Comparison of ENCODE assay signal across 8 cellular contexts in genomic region chr16:71626018-71626857, GRCh38. TPM values are rescaled to one million over a fixed set of nuclear protein-coding genes. Genes with fewer than 3 reads are reported as not detected.
DNase-seq lines count a peak whose midpoint lies in the region; ATAC-seq and TF ChIP-seq lines count a peak whose summit lies in the region.

Gene MARVELD3 (plus strand): TSS chr16:71626184. CDS start chr16:71626230, 46 bp downstream.

- 1% methylated on average over 71 to 84 of the region's 98 CpGs for WGBS in mesodermal cell (ENCODE audit: insufficient coverage in 2 of 2), 2 experiments

- H3K4me1 ChIP-seq in mesodermal cell (ENCODE audit: control insufficient read depth, insufficient read depth, low read length, poor library complexity, severe bottlenecking): peaks cover 4% of the 10 kb centered on the region

- TF ChIP-seq CTCF in RWPE1 (conservative IDR thresholded peaks at IDR 0.05; ENCODE audit: low read depth): no peak
- no peak for TF ChIP-seq CTCF in choroid plexus epithelial cell (conservative IDR thresholded peaks at IDR 0.05; ENCODE audit: low read depth, low read length)

- DNase-seq in SIG-M5 treated with dmso at 0.1 percent for 504 hours (lab: John Stamatoyannopoulos, UW; ENCODE audit: unreplicated experiment) (peak; percentile 33), SIG-M5 (lab: John Stamatoyannopoulos, UW) (no peak), RWPE1 (ENCODE audit: low spot score) (peak; percentile 91), choroid plexus epithelial cell (ENCODE audit: low read depth) (no peak), NOMO-1 treated with DMSO at 0.1 percent for 48 hours (lab: John Stamatoyannopoulos, UW; ENCODE audit: unreplicated experiment) (no peak)
- DNase-seq in stimulated activated naive CD4-positive, alpha-beta T cell treated with Interleukin-2 at 50 U/mL for 16 hours (lab: John Stamatoyannopoulos, UW): no peak

- H3K27ac ChIP-seq in RWPE1 (no peak within 1 kb of the TSS), mesodermal cell (ENCODE audit: low read depth, low read length, severe bottlenecking) (no peak within 1 kb of the TSS)

- POLR2A ChIA-PET in RWPE1 (lab: Yijun Ruan, JAX; ENCODE audit: low non-redundant PET): no interaction called here

- ATAC-seq in GM18502 (IDR thresholded peaks at IDR 0.05; ENCODE audit: poor library complexity, unreplicated experiment): no peak

- H3K4me3 ChIP-seq in choroid plexus epithelial cell (ENCODE audit: low read depth, low read length) (peak within 1 kb of the TSS; percentile 49), mesodermal cell (ENCODE audit: extremely low read depth, insufficient read depth, low read length, poor library complexity, severe bottlenecking) (peak within 1 kb of the TSS; percentile 39)

- H3K9me3 ChIP-seq in mesodermal cell (ENCODE audit: control insufficient read depth, low read length): no peaks in the 10 kb centered on the region

- CTCF ChIA-PET in RWPE1 (lab: Yijun Ruan, JAX): no interaction called here

- H3K36me3 ChIP-seq in mesodermal cell (ENCODE audit: control insufficient read depth, insufficient read depth, low read length): no peaks in the 10 kb centered on the region

RNA-seq across cellular contexts. Expression of gene MARVELD3, which starts in this region (rescaled TPM):
- polyA plus RNA-seq in mesodermal cell (2013, experiment 1 of 2): 0.22 TPM
- polyA plus RNA-seq in mesodermal cell (2013, experiment 2 of 2): 0.20 TPM

Comparison
In these comparisons a context has a peak if more than half of its experiments do, and no peak if none do; other contexts are left out.
1. DNase-seq: peak in SIG-M5 treated with dmso at 0.1 percent for 504 hours (single experiment) and RWPE1 (single experiment); none in SIG-M5 (single experiment), choroid plexus epithelial cell (single experiment), stimulated activated naive CD4-positive, alpha-beta T cell treated with Interleukin-2 at 50 U/mL for 16 hours (single experiment) and NOMO-1 treated with DMSO at 0.1 percent for 48 hours (single experiment).